ENCODE assay signal across 8 cellular contexts in genomic region chr1:46613661-46614603, GRCh38. TPM values are rescaled to one million over a fixed set of nuclear protein-coding genes. Genes with fewer than 3 reads are reported as not detected.
DNase-seq lines count a peak whose midpoint lies in the region; ATAC-seq and TF ChIP-seq lines count a peak whose summit lies in the region.

No MANE protein-coding gene starts in this region.

- H3K36me3 Mint-ChIP-seq in activated naive CD4-positive, alpha-beta T cell treated with anti-CD3 and anti-CD28 coated beads, Interleukin-2, amount 50 U/mL, for 72 hours = peaks cover 0 to 5% of the 10 kb centered on the region in 2 donors

- H3K4me2 ChIP-seq in osteoblast (ENCODE audit: insufficient read depth, low read length) = peak overlapping the region; percentile 50

- H3K79me2 ChIP-seq in osteoblast (ENCODE audit: insufficient read depth, low read length) = peaks cover 41% of the 10 kb centered on the region

- DNase-seq in D341Med (ENCODE audit: low spot score) (peak; percentile 45), H7 (peak; percentile 92), NCI-H446 treated with DMSO at 0.1 percent for 48 hours (lab: John Stamatoyannopoulos, UW) (peak; percentile 62), germinal center (ENCODE audit: low spot score) (peak; percentile 11), osteoblast (ENCODE audit: insufficient read length, low spot score, missing footprints) (peak; percentile 96)
- DNase-seq in activated naive CD4-positive, alpha-beta T cell treated with anti-CD3 and anti-CD28 coated beads, Interleukin-2, amount 50 U/mL, for 72 hours (ENCODE audit: low spot score in 2 of 2) = peak in 1 of 2 donors; percentile 27

- H3K36me3 ChIP-seq in H7 (replicated peaks; ENCODE audit: control insufficient read depth, insufficient read depth, low read length) = no peaks in the 10 kb centered on the region
- H3K36me3 ChIP-seq in osteoblast (ENCODE audit: insufficient read depth, low read length) = peaks cover 19% of the 10 kb centered on the region

- TF ChIP-seq CTCF in osteoblast (IDR thresholded peaks at IDR 0.05; ENCODE audit: extremely low read depth, low read depth, low read length) = no peak

- peak overlapping the region; percentile 15 to 30 for H3K27ac Mint-ChIP-seq in activated naive CD4-positive, alpha-beta T cell treated with anti-CD3 and anti-CD28 coated beads, Interleukin-2, amount 50 U/mL, for 72 hours

- no peak overlapping the region for H2AFZ ChIP-seq in osteoblast (ENCODE audit: low read length)

- H3K27me3 ChIP-seq in H7 (ENCODE audit: control insufficient read depth, insufficient read depth, low read length) = peaks cover 19% of the 10 kb centered on the region
- H3K27me3 ChIP-seq in osteoblast (ENCODE audit: insufficient read depth, low read length) = no peaks in the 10 kb centered on the region

- H3K4me1 ChIP-seq in osteoblast (ENCODE audit: insufficient read depth, low read length) = peaks cover 33% of the 10 kb centered on the region

- H3K27ac ChIP-seq in osteoblast (ENCODE audit: low read depth, low read length) = no peak overlapping the region

- H4K20me1 ChIP-seq in osteoblast (ENCODE audit: insufficient read depth, low read length) = peaks cover 24% of the 10 kb centered on the region

- ATAC-seq in activated naive CD4-positive, alpha-beta T cell treated with anti-CD3 and anti-CD28 coated beads, Interleukin-2, amount 50 U/mL, for 72 hours = peak; percentile 30 to 33
- ATAC-seq in GM18870 (IDR thresholded peaks at IDR 0.05; ENCODE audit: unreplicated experiment) (no peak), HG03571 (IDR thresholded peaks at IDR 0.05; ENCODE audit: unreplicated experiment) (no peak)

- H3K9me3 Mint-ChIP-seq in activated naive CD4-positive, alpha-beta T cell treated with anti-CD3 and anti-CD28 coated beads, Interleukin-2, amount 50 U/mL, for 72 hours = no peaks in the 10 kb centered on the region

- H3K9me3 ChIP-seq in osteoblast (ENCODE audit: low read depth, low read length) = no peaks in the 10 kb centered on the region

- peak overlapping the region; percentile 7; the same call in 1 of the 2 replicates for H3K4me3 ChIP-seq in H7 (ENCODE audit: insufficient read depth, low read depth, low read length)
- H3K4me3 ChIP-seq in osteoblast (ENCODE audit: insufficient read depth, low read length) = peak overlapping the region; percentile 40

RNA-seq across cellular contexts. Expression of gene MOB3C, which starts 2.7 kb away (rescaled TPM):
- total RNA-seq in H7 (2014; rRNA removed; shearing (Covaris generic)) = 1.3 and 3.4 TPM in 2 replicates
- 10 to 100 TPM; 11.1 to 12.8 TPM for total RNA-seq in activated naive CD4-positive, alpha-beta T cell treated with anti-CD3 and anti-CD28 coated beads, Interleukin-2, amount 50 U/mL, for 72 hours
- 8.3 and 8.7 TPM in 2 replicates for total RNA-seq in osteoblast

RNA-seq across cellular contexts. Expression of gene MKNK1, which starts 9.9 kb away (rescaled TPM):
- 31.3 and 34.7 TPM in 2 replicates for total RNA-seq in H7 (2014; rRNA removed; shearing (Covaris generic))
- total RNA-seq in activated naive CD4-positive, alpha-beta T cell treated with anti-CD3 and anti-CD28 coated beads, Interleukin-2, amount 50 U/mL, for 72 hours = 10 to 100 TPM; 37.3 to 48.7 TPM
- total RNA-seq in osteoblast = 25.9 and 31.8 TPM in 2 replicates

RNA-seq across cellular contexts. Expression of gene ATPAF1, which starts 54.2 kb away (rescaled TPM):
- 105 and 112 TPM in 2 replicates for total RNA-seq in H7 (2014; rRNA removed; shearing (Covaris generic))
- 10 to 100 TPM; 36.2 to 50.2 TPM for total RNA-seq in activated naive CD4-positive, alpha-beta T cell treated with anti-CD3 and anti-CD28 coated beads, Interleukin-2, amount 50 U/mL, for 72 hours
- total RNA-seq in osteoblast = 53.6 and 57.8 TPM in 2 replicates

RNA-seq across cellular contexts. Expression of gene TEX38, which starts 57.7 kb away (rescaled TPM):
- not detected in 2 replicates for total RNA-seq in H7 (2014; rRNA removed; shearing (Covaris generic))
- total RNA-seq in activated naive CD4-positive, alpha-beta T cell treated with anti-CD3 and anti-CD28 coated beads, Interleukin-2, amount 50 U/mL, for 72 hours = under 1 TPM in 1 of 2 donors, not detected in 1; 0.55 TPM
- total RNA-seq in osteoblast = 0.29 TPM in 1 of 2 replicates, not detected in the other

Comparison
In these comparisons a context has a peak if more than half of its experiments do, and no peak if none do; other contexts are left out.
1. ATAC-seq: peak in activated naive CD4-positive, alpha-beta T cell treated with anti-CD3 and anti-CD28 coated beads, Interleukin-2, amount 50 U/mL, for 72 hours (2 of 2); none in GM18870 (single experiment) and HG03571 (single experiment).